In genomic region chr5:180084638-180085561, GRCh38 we compare ENCODE assay signal across 11 cellular contexts. TPM values are rescaled to one million over a fixed set of nuclear protein-coding genes. Genes with fewer than 3 reads are reported as not detected.
A peak's percentile ranks its signal among the peaks of the same experiment; 100 is the strongest.
DNase-seq lines count a peak whose midpoint lies in the region; ATAC-seq and TF ChIP-seq lines count a peak whose summit lies in the region.
"Had no signal": no experiment of that assay in that cellular context is flagged by ENCODE, and none has a peak within 500 bp of the region (broad histone marks: within the 10 kb centered on the region; RNA-seq: fewer than 3 reads in every experiment).

No MANE protein-coding gene starts in this region.

- no peak overlapping the region for H3K4me3 ChIP-seq in LNCaP clone FGC (ENCODE audit: low read depth, low read length)

- ATAC-seq in GM19397 (IDR thresholded peaks at IDR 0.05; ENCODE audit: unreplicated experiment), result no peak

- TF ChIP-seq CTCF in LNCaP clone FGC (IDR thresholded peaks at IDR 0.05; ENCODE audit: control insufficient read depth, extremely low read depth, insufficient read depth), result no peak

- in situ Hi-C loops in Caki2 (cut with HindIII; ENCODE audit: low pct_unique_long_range_greater_than_20kb, low sequenced_read_pairs), result loop anchor here (25.0 kb wide), 1 partner anchor 127 kb away; the partner anchor contains the start of gene RASGEF1C

- peak; percentile 8 for DNase-seq in Caki2 (ENCODE audit: low read depth)
- peak; percentile 79 for DNase-seq in LNCaP clone FGC (ENCODE audit: low read depth)
- peak; percentile 18 for DNase-seq in SW480 (ENCODE audit: low spot score)
- DNase-seq in mesenteric fat pad (ENCODE audit: low spot score), result peak; percentile 74
- no peak for DNase-seq in stimulated activated CD4-positive, alpha-beta T cell treated with anti-CD3 and anti-CD28 coated beads, Interleukin-15, amount 100 ng/mL, for 24 hours
- no peak for DNase-seq in inferior parietal cortex (ENCODE audit: extremely low spot score)
- no peak for DNase-seq in stimulated activated CD4-positive, alpha-beta T cell treated with anti-CD3 and anti-CD28 coated beads, Interleukin-12 subunit alpha, Interleukin-12 subunit beta, amount 100 ng/mL, for 4 hours
- DNase-seq: activated gamma-delta T cell; kidney glomerular epithelial cell; stimulated activated CD4-positive, alpha-beta T cell treated with anti-CD3 and anti-CD28 coated beads, Interleukin-2, amount 100 ng/mL, for 24 hours had no signal

RNA-seq across cellular contexts. Expression of gene RNF130, which starts 13.3 kb away (rescaled TPM):
- total RNA-seq in Caki2 (2014; rRNA removed; shearing (Covaris generic); ENCODE audit: low replicate concordance), result 45.2 and 58.8 TPM in 2 replicates
- 135 TPM for total RNA-seq in mesenteric fat pad

Comparison
In these comparisons a context has a peak if more than half of its experiments do, and no peak if none do; other contexts are left out.
1. DNase-seq: peak in Caki2 (single experiment), LNCaP clone FGC (single experiment), SW480 (single experiment) and mesenteric fat pad (single experiment); none in stimulated activated CD4-positive, alpha-beta T cell treated with anti-CD3 and anti-CD28 coated beads, Interleukin-15, amount 100 ng/mL, for 24 hours (single experiment), inferior parietal cortex (single experiment) and stimulated activated CD4-positive, alpha-beta T cell treated with anti-CD3 and anti-CD28 coated beads, Interleukin-12 subunit alpha, Interleukin-12 subunit beta, amount 100 ng/mL, for 4 hours (single experiment).